ENCODE assay signal across 2 cellular contexts in the genomic region with DNA sequence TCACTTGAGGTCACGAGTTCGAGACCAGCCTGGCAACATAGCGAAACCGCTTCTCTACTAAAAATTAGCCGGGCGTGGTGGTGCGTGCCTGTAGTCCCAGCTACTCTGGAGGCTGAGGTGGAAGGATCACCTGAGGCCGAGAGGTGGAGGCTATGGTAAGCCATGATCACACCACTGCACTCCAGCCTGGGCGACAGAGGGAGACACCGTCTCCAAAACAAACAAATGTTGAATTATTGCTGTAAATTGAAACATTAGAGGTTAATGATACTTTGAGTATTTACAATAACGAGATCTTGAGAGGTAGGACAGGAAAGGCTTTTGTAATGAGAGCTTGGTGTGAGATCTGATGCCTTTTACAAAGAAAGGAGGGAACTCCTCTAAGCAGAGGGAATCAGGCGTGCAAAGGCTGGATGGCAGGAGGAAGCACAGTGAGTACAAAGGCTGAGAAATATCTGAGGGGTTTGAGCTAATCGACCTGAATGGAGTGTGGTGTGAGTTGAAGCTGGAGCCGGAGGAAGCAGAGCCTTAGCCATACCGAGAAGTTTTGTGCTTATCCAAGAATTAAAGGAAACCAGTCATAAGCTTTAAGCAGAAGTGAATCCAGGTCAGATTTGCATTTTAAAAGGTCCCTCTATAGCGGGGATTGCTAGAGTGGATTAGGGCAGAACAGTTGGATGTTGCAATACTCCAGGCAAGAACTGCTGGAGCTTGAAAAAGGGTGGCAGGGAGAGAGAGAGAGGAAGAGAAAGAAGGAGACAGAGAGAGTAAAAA.
TF ChIP-seq lines count a peak whose summit lies in the region.

No MANE protein-coding gene starts in this region.

TF ChIP-seq in SK-N-SH, 30 proteins besides CTCF, POLR2A, EP300 and RAD21 (continued from another document):
- no peak for TF ChIP-seq TCF12 (IDR thresholded peaks at IDR 0.05)
- no peak for TF ChIP-seq SMC3 (IDR thresholded peaks at IDR 0.05; ENCODE audit: low read depth, low read length)
- no peak for TF ChIP-seq ELF1 (IDR thresholded peaks at IDR 0.05)
- TF ChIP-seq ZBTB33 (IDR thresholded peaks at IDR 0.05; ENCODE audit: borderline replicate concordance, low read depth) = no peak
- no peak for TF ChIP-seq SIN3A (IDR thresholded peaks at IDR 0.05; ENCODE audit: borderline replicate concordance, low read depth, low read length)
- TF ChIP-seq USF1 (IDR thresholded peaks at IDR 0.05; ENCODE audit: borderline replicate concordance, low read depth) = no peak
- no peak for TF ChIP-seq FOSL2 (IDR thresholded peaks at IDR 0.05; ENCODE audit: borderline replicate concordance, low read depth)
- no peak for TF ChIP-seq POLR2AphosphoS5 (IDR thresholded peaks at IDR 0.05; ENCODE audit: low read depth, low read length)
- TF ChIP-seq JUND (IDR thresholded peaks at IDR 0.05) = no peak
- TF ChIP-seq CHD2 (IDR thresholded peaks at IDR 0.05; ENCODE audit: low read length, partially characterized antibody) = no peak
- no peak for TF ChIP-seq GATA2 (CRISPR knock-in tag; IDR thresholded peaks at IDR 0.05)
- TF ChIP-seq FOXJ3 (CRISPR knock-in tag; IDR thresholded peaks at IDR 0.05) = no peak
- TF ChIP-seq TEAD4 (IDR thresholded peaks at IDR 0.05; ENCODE audit: borderline replicate concordance, insufficient read depth) = no peak

TF ChIP-seq in SK-N-SH treated with all-trans-retinoic acid at 6 μM for 48 hours, 23 proteins besides CTCF, POLR2A, EP300 and RAD21 (continued from another document):
- TF ChIP-seq, protein P1, sequence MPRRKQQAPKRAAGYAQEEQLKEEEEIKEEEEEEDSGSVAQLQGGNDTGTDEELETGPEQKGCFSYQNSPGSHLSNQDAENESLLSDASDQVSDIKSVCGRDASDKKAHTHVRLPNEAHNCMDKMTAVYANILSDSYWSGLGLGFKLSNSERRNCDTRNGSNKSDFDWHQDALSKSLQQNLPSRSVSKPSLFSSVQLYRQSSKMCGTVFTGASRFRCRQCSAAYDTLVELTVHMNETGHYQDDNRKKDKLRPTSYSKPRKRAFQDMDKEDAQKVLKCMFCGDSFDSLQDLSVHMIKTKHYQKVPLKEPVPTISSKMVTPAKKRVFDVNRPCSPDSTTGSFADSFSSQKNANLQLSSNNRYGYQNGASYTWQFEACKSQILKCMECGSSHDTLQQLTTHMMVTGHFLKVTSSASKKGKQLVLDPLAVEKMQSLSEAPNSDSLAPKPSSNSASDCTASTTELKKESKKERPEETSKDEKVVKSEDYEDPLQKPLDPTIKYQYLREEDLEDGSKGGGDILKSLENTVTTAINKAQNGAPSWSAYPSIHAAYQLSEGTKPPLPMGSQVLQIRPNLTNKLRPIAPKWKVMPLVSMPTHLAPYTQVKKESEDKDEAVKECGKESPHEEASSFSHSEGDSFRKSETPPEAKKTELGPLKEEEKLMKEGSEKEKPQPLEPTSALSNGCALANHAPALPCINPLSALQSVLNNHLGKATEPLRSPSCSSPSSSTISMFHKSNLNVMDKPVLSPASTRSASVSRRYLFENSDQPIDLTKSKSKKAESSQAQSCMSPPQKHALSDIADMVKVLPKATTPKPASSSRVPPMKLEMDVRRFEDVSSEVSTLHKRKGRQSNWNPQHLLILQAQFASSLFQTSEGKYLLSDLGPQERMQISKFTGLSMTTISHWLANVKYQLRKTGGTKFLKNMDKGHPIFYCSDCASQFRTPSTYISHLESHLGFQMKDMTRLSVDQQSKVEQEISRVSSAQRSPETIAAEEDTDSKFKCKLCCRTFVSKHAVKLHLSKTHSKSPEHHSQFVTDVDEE (CRISPR knock-in tag; IDR thresholded peaks at IDR 0.05) = no peak
- no peak for TF ChIP-seq ZNF70 (CRISPR knock-in tag; IDR thresholded peaks at IDR 0.05)
- no peak for TF ChIP-seq BACH2 (CRISPR knock-in tag; IDR thresholded peaks at IDR 0.05; ENCODE audit: borderline replicate concordance)
- no peak for TF ChIP-seq TOX (CRISPR knock-in tag; IDR thresholded peaks at IDR 0.05; ENCODE audit: borderline replicate concordance)
- no peak for TF ChIP-seq ZFP30 (CRISPR knock-in tag; IDR thresholded peaks at IDR 0.05)
- TF ChIP-seq CSRNP3 (CRISPR knock-in tag; IDR thresholded peaks at IDR 0.05) = no peak
- TF ChIP-seq ZC3H10 (CRISPR knock-in tag; IDR thresholded peaks at IDR 0.05) = no peak
